Comparison of ENCODE assay signal across 1 cellular context in the genomic region with DNA sequence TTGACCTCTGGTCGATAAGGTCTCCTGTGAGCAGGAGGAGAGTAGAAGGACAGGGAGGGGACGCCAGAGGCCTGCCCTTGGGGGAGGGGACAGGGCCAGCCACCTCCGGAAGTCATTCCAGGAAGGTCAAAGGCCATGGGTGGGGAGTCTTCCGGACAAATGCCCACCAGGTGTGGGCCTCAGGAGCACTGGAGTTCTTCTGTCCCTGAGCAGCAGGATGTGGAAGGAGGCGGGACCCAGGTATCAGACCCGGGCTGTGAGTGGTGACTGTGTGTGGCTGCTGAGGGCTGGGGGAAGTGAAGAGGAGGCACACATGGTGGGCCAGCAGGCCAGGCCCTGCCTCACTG.
TF ChIP-seq lines count a peak whose summit lies in the region.

No MANE protein-coding gene starts in this region.

TF ChIP-seq in K562, 482 proteins besides CTCF, POLR2A, EP300 and RAD21 (continued from another document):
- TF ChIP-seq NR2C2 (CRISPR knock-in tag; IDR thresholded peaks at IDR 0.05) (no peak), NR2C2 (tag; IDR thresholded peaks at IDR 0.05) (peak; percentile 33; the same call in 1 of the 2 replicates), TCF3 (CRISPR knock-in tag; IDR thresholded peaks at IDR 0.05) (peak; percentile 41; the same call in 1 of the 2 replicates), NR2C1 (IDR thresholded peaks at IDR 0.05) (0 out of 2 replicates have a peak, but pooled peaks have one; percentile 15), NR2C1 (tag; IDR thresholded peaks at IDR 0.05) (peak; percentile 26; the same call in 1 of the 2 replicates), GABPA (tag; conservative IDR thresholded peaks at IDR 0.05; ENCODE audit: low read depth) (peak; percentile 29; the same call in 1 of the 2 replicates), GTF3C2 (IDR thresholded peaks at IDR 0.05; ENCODE audit: borderline replicate concordance, extremely low read depth, insufficient read length) (no peak)
